17 cellular contexts compared by ENCODE assay signal in the genomic region with DNA sequence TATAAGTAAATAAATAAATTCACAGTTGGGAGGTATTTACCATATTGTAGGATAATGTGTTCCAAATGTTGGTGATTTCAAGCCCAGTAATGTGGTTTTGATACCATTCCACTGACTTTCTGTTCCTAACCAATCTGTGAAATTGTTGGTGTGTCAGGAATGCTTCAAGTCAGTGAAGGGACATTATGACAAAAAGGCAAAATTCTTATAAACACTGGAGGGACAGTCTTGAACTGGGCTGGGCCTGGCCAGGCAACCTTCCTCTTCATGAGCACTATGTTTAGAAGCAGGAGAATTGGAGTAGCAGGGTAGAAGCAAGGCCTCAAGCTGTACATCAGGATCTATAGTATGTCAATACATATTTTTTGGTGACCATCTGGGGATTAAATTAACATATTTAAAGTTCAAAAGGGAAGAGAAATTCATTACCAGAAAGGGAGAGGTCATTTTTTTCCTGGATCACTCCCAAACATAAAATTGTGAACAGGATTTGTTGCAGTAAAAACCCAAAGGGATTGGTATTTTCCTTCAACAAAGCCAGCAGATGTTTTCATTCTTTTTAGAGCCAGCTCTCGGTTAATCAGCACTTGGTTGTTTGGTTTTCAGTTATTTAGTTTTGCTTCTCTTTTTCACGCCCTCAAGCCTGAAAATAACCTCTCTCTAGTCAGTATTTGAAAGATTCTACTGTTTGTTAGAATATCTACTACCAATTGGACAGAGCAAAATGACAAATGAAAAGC.
DNase-seq lines count a peak whose midpoint lies in the region; ATAC-seq, FAIRE-seq and TF ChIP-seq lines count a peak whose summit lies in the region.
"Had no signal": no experiment of that assay in that cellular context is flagged by ENCODE, and none has a peak within 500 bp of the region (broad histone marks: within the 10 kb centered on the region; RNA-seq: fewer than 3 reads in every experiment).

No MANE protein-coding gene starts in this region.

- no peak overlapping the region for H2AFZ ChIP-seq in OCI-LY3 (ENCODE audit: low read depth, low read length)

- no peak overlapping the region for H3K9ac ChIP-seq in OCI-LY3 (ENCODE audit: low read length)

- H3K9me3 ChIP-seq in OCI-LY3 (ENCODE audit: insufficient read depth, low read length): no peaks in the 10 kb centered on the region
- H3K9me3 ChIP-seq in tibial artery: no peaks in the 10 kb centered on the region
- H3K9me3 ChIP-seq: sigmoid colon had no signal

- H3K4me2 ChIP-seq in OCI-LY3 (ENCODE audit: low read length): no peak overlapping the region

- no peak for DNase-seq in GM18507 (ENCODE audit: extremely low spot score, insufficient read length, low read depth)
- peak; percentile 16 for DNase-seq in fibroblast of villous mesenchyme (ENCODE audit: low read depth)
- no peak for DNase-seq in tibial artery
- DNase-seq in SKM-1 (lab: John Stamatoyannopoulos, UW; ENCODE audit: unreplicated experiment): no peak
- no peak for DNase-seq in occipital lobe (lab: John Stamatoyannopoulos, UW)
- DNase-seq: CD8-positive, alpha-beta T cell; central memory CD4-positive, alpha-beta T cell; NCI-H1105; NCI-H2227 treated with DMSO at 0.1 percent for 48 hours; sigmoid colon had no signal

- H3K4me3 ChIP-seq in OCI-LY3 (ENCODE audit: low read length): no peak overlapping the region
- no peak overlapping the region for H3K4me3 ChIP-seq in fibroblast of villous mesenchyme (ENCODE audit: low read depth, low read length)
- no peak overlapping the region for H3K4me3 ChIP-seq in tibial artery
- H3K4me3 ChIP-seq: sigmoid colon, SK-N-MC had no signal

- FAIRE-seq in GM18507 (lab: Jason Lieb, UNC): peak; percentile 53
- FAIRE-seq: G401.6 had no signal

- no peak for ATAC-seq in HG02840 (IDR thresholded peaks at IDR 0.05; ENCODE audit: low FRiP score, unreplicated experiment)
- ATAC-seq: CD8-positive, alpha-beta T cell; left lobe of liver; natural killer cell treated with Interleukin-12 subunit alpha and Interleukin-12 subunit beta and Interleukin-15 and Interleukin-18, amount 100 ng/mL, for 72 hours; stimulated activated memory B cell treated with anti-CD40 and anti-IgM and Interleukin-4, amounts not matched to agents 10 μg/mL and 1 μg/mL and 100 μg/mL, for 72 hours had no signal

- H3K27ac ChIP-seq in OCI-LY3 (ENCODE audit: low read length) (peak overlapping the region; percentile 19; the same call in 1 of the 2 replicates), tibial artery (peak overlapping the region; percentile 60 to 69)
- H3K27ac ChIP-seq: SK-N-MC had no signal

- TF ChIP-seq CTCF in OCI-LY3 (IDR thresholded peaks at IDR 0.05; ENCODE audit: low read depth, low read length) (no peak), fibroblast of villous mesenchyme (IDR thresholded peaks at IDR 0.05; ENCODE audit: insufficient read depth, low read depth, low read length) (no peak), tibial artery (IDR thresholded peaks at IDR 0.05) (no peak)

- H3K27me3 ChIP-seq in OCI-LY3 (ENCODE audit: low read depth, low read length): no peaks in the 10 kb centered on the region
- no peaks in the 10 kb centered on the region for H3K27me3 ChIP-seq in tibial artery
- H3K27me3 ChIP-seq: sigmoid colon had no signal

- H3K79me2 ChIP-seq in OCI-LY3 (ENCODE audit: low read length): no peaks in the 10 kb centered on the region

- H3K4me1 ChIP-seq in OCI-LY3 (ENCODE audit: low read length) (peaks cover 43% of the 10 kb centered on the region), tibial artery (peaks cover 0 to 33% (median 17%) of the 10 kb centered on the region in 4 donors)
- H3K4me1 ChIP-seq: sigmoid colon had no signal

- intact Hi-C loops in tibial artery (cut with DNase I; ENCODE audit: low total_unique reads): no loop called here

- H3K36me3 ChIP-seq in OCI-LY3 (replicated peaks; ENCODE audit: low read depth, low read length) (no peaks in the 10 kb centered on the region), tibial artery (no peaks in the 10 kb centered on the region)
- H3K36me3 ChIP-seq: sigmoid colon had no signal

- no peaks in the 10 kb centered on the region for H4K20me1 ChIP-seq in OCI-LY3 (ENCODE audit: insufficient read depth, low read length)
